In the genomic region with DNA sequence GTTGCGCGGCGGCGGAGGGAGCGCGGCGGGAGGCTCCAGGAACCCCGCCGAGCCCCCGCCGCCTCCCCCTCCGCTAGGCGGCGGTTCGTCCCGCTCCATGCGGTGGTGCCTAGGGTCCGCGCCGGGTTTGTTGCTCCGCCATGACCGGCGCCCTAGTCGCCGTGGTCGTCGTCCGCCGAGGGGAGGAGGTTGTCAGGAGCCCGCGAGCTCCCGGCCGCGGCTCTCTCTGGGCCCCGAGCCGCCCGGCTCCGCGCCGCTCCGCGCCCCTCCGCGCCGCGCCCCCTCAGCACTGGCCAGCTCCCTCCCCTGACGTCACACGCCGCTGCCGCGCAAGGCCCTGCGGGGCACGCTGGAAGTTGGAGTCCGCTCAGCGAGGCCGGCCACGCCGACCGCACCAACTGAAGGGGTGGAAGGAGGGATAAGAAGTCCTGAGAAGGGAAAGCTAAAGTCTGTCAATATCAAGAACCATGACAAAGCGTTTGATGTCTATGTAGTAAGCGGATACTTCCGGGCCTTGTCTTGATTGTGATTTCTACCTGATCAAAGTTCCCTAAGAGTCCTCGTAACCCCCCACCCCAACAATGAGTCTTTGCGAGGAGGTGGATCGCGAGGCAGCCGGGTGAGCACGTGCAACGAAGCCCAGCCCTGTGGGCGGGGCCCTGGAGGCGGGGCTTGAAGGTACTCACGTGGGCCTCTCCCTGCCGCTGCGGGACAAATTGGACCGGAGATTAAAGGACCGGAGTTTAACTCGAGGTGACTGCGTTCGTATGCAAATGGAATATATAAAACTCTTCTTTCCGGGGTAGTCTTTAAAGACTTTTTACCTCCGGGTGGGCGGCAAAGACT, we compare ENCODE assay signal across 1 cellular context.
A peak's percentile ranks its signal among the peaks of the same experiment; 100 is the strongest.
TF ChIP-seq lines count a peak whose summit lies in the region.

A gene (minus strand): TSS at position 291 of the 846 bp plus-strand sequence.

TF ChIP-seq in K562, 482 proteins besides CTCF, POLR2A, EP300 and RAD21 (continued from another document and continues in another):
- TF ChIP-seq, protein P1, sequence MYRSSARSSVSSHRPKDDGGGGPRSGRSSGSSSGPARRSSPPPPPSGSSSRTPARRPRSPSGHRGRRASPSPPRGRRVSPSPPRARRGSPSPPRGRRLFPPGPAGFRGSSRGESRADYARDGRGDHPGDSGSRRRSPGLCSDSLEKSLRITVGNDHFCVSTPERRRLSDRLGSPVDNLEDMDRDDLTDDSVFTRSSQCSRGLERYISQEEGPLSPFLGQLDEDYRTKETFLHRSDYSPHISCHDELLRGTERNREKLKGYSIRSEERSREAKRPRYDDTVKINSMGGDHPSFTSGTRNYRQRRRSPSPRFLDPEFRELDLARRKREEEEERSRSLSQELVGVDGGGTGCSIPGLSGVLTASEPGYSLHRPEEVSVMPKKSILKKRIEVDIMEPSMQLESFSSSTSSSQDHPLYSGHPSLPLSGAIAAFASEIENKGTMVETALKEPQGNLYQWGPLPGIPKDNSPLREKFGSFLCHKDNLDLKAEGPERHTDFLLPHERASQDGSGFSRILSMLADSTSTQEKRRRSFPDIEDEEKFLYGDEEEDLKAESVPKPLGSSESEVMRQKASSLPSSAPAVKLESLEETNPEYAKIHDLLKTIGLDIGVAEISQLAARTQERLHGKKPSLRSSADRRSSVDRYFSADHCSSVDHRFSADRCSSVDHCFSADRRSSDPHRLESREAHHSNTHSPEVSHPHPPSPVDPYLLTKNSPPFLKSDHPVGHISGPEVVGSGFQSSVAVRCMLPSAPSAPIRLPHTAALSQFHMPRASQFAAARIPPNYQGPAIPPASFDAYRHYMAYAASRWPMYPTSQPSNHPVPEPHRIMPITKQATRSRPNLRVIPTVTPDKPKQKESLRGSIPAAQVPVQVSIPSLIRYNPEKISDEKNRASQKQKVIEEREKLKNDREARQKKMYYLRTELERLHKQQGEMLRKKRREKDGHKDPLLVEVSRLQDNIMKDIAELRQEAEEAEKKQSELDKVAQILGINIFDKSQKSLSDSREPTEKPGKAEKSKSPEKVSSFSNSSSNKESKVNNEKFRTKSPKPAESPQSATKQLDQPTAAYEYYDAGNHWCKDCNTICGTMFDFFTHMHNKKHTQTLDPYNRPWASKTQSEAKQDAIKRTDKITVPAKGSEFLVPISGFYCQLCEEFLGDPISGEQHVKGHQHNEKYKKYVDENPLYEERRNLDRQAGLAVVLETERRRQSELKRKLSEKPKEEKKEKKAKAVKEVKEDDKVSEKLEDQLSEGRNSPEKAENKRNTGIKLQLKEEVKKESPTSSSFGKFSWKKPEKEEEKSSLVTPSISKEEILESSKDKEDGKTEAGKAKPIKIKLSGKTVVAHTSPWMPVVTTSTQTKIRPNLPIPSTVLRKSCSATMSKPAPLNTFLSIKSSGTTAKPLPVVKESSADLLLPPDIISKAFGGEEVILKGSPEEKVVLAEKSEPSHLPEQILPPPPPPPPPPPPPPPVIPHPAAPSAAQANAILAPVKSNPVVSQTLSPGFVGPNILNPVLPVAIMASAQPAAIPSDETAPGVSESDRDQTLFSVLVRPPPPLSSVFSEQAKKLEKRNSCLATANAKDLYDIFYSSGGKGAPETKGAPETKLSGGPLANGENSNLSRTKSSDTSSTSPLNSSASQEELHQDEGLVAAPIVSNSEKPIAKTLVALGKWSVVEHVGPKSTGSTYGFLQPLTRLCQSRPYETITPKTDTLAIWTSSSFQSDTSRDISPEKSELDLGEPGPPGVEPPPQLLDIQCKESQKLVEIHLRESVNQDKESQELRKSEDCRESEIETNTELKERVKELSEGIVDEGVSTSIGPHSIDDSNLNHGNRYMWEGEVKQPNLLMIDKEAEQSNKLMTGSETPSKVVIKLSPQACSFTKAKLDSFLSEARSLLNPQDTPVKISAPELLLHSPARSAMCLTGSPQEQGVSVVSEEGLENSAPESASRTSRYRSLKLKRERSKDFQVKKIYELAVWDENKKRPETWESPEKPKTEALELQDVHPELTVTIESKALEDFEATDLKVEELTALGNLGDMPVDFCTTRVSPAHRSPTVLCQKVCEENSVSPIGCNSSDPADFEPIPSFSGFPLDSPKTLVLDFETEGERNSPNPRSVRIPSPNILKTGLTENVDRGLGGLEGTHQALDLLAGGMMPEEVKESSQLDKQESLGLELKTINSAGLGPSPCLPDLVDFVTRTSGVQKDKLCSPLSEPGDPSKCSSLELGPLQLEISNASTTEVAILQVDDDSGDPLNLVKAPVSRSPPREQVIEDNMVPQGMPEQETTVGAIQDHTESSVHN (IDR thresholded peaks at IDR 0.05; ENCODE audit: borderline replicate concordance in 1 of 2, low read depth in 1 of 2) = no peak
- TF ChIP-seq ZNF311 (CRISPR knock-in tag; IDR thresholded peaks at IDR 0.05) = no peak
- peak; percentile 49 for TF ChIP-seq XRCC5 (IDR thresholded peaks at IDR 0.05; ENCODE audit: low read depth, low read length)
- TF ChIP-seq, protein P2, sequence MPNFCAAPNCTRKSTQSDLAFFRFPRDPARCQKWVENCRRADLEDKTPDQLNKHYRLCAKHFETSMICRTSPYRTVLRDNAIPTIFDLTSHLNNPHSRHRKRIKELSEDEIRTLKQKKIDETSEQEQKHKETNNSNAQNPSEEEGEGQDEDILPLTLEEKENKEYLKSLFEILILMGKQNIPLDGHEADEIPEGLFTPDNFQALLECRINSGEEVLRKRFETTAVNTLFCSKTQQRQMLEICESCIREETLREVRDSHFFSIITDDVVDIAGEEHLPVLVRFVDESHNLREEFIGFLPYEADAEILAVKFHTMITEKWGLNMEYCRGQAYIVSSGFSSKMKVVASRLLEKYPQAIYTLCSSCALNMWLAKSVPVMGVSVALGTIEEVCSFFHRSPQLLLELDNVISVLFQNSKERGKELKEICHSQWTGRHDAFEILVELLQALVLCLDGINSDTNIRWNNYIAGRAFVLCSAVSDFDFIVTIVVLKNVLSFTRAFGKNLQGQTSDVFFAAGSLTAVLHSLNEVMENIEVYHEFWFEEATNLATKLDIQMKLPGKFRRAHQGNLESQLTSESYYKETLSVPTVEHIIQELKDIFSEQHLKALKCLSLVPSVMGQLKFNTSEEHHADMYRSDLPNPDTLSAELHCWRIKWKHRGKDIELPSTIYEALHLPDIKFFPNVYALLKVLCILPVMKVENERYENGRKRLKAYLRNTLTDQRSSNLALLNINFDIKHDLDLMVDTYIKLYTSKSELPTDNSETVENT (CRISPR knock-in tag; IDR thresholded peaks at IDR 0.05) = peak; percentile 70; the same call in 1 of the 2 replicates
- TF ChIP-seq STAT5B (CRISPR knock-in tag; IDR thresholded peaks at IDR 0.05) = no peak
- TF ChIP-seq NEUROD1 (IDR thresholded peaks at IDR 0.05; ENCODE audit: borderline replicate concordance, low read depth, low read length, partially characterized antibody) = peak; percentile 39
- TF ChIP-seq ZNF347 (CRISPR knock-in tag; IDR thresholded peaks at IDR 0.05; ENCODE audit: low read depth) = no peak
- peak; percentile 89 for TF ChIP-seq POLR2G (IDR thresholded peaks at IDR 0.05; ENCODE audit: low read depth, low read length)
- TF ChIP-seq, protein P3, sequence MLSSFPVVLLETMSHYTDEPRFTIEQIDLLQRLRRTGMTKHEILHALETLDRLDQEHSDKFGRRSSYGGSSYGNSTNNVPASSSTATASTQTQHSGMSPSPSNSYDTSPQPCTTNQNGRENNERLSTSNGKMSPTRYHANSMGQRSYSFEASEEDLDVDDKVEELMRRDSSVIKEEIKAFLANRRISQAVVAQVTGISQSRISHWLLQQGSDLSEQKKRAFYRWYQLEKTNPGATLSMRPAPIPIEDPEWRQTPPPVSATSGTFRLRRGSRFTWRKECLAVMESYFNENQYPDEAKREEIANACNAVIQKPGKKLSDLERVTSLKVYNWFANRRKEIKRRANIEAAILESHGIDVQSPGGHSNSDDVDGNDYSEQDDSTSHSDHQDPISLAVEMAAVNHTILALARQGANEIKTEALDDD (IDR thresholded peaks at IDR 0.05) = no peak
- no peak for TF ChIP-seq TAL1 (IDR thresholded peaks at IDR 0.05)
- TF ChIP-seq SAP30 (IDR thresholded peaks at IDR 0.05; ENCODE audit: borderline replicate concordance, insufficient read depth, low read depth, low read length, poor library complexity, severe bottlenecking) = peak; percentile 94
- no peak for TF ChIP-seq DNMT1 (IDR thresholded peaks at IDR 0.05)
- TF ChIP-seq CREB1 (IDR thresholded peaks at IDR 0.05) = peak; percentile 95
- peak; percentile 96 for TF ChIP-seq CREB1 (CRISPR knock-in tag; IDR thresholded peaks at IDR 0.05)
- TF ChIP-seq BHLHE40 (IDR thresholded peaks at IDR 0.05; ENCODE audit: low read length) = peak; percentile 99
- peak; percentile 9; the same call in 1 of the 2 replicates for TF ChIP-seq NR3C1 (CRISPR knock-in tag; IDR thresholded peaks at IDR 0.05)
- peak; percentile 78 for TF ChIP-seq SIN3B (IDR thresholded peaks at IDR 0.05; ENCODE audit: low read depth)
- peak; percentile 43 for TF ChIP-seq ESRRA (IDR thresholded peaks at IDR 0.05; ENCODE audit: borderline replicate concordance, low read depth)
- no peak for TF ChIP-seq CCAR2 (IDR thresholded peaks at IDR 0.05; ENCODE audit: low read depth, low read length)
- TF ChIP-seq PML (IDR thresholded peaks at IDR 0.05; ENCODE audit: low read length) = no peak; the same call in 1 of the 2 replicates
- no peak; the same call in 1 of the 2 replicates for TF ChIP-seq DMBX1 (CRISPR knock-in tag; IDR thresholded peaks at IDR 0.05; ENCODE audit: borderline replicate concordance)
- no peak for TF ChIP-seq IRF2 (CRISPR knock-in tag; IDR thresholded peaks at IDR 0.05)
- TF ChIP-seq BRD4 (IDR thresholded peaks at IDR 0.05) = no peak
- no peak for TF ChIP-seq RBM17 (IDR thresholded peaks at IDR 0.05; ENCODE audit: borderline replicate concordance, low read depth, low read length)
- TF ChIP-seq, protein P4, sequence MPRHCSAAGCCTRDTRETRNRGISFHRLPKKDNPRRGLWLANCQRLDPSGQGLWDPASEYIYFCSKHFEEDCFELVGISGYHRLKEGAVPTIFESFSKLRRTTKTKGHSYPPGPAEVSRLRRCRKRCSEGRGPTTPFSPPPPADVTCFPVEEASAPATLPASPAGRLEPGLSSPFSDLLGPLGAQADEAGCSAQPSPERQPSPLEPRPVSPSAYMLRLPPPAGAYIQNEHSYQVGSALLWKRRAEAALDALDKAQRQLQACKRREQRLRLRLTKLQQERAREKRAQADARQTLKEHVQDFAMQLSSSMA (CRISPR knock-in tag; IDR thresholded peaks at IDR 0.05) = no peak
- TF ChIP-seq KLF13 (tag; IDR thresholded peaks at IDR 0.05; ENCODE audit: borderline replicate concordance, low read depth) = peak; percentile 76
- no peak for TF ChIP-seq SMC3 (conservative IDR thresholded peaks at IDR 0.05; ENCODE audit: insufficient read depth, low read depth, low read length)
- no peak for TF ChIP-seq PCBP1 (IDR thresholded peaks at IDR 0.05; ENCODE audit: low read depth, low read length, poor library complexity, severe bottlenecking)
- peak; percentile 41 for TF ChIP-seq RBM22 (IDR thresholded peaks at IDR 0.05; ENCODE audit: low read depth, low read length, poor library complexity, severe bottlenecking)
- TF ChIP-seq, protein P5, sequence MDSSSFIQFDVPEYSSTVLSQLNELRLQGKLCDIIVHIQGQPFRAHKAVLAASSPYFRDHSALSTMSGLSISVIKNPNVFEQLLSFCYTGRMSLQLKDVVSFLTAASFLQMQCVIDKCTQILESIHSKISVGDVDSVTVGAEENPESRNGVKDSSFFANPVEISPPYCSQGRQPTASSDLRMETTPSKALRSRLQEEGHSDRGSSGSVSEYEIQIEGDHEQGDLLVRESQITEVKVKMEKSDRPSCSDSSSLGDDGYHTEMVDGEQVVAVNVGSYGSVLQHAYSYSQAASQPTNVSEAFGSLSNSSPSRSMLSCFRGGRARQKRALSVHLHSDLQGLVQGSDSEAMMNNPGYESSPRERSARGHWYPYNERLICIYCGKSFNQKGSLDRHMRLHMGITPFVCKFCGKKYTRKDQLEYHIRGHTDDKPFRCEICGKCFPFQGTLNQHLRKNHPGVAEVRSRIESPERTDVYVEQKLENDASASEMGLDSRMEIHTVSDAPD (CRISPR knock-in tag; IDR thresholded peaks at IDR 0.05) = no peak
- no peak for TF ChIP-seq POLR3G (IDR thresholded peaks at IDR 0.05; ENCODE audit: extremely low read depth, insufficient read length, insufficient replicate concordance)
- no peak for TF ChIP-seq ZNF408 (CRISPR knock-in tag; IDR thresholded peaks at IDR 0.05; ENCODE audit: low read depth)
- TF ChIP-seq HIVEP1 (CRISPR knock-in tag; IDR thresholded peaks at IDR 0.05) = no peak
- TF ChIP-seq PHTF2 (CRISPR knock-in tag; IDR thresholded peaks at IDR 0.05) = no peak
- no peak for TF ChIP-seq HNRNPUL1 (IDR thresholded peaks at IDR 0.05; ENCODE audit: low read length)
- TF ChIP-seq XRCC4 (IDR thresholded peaks at IDR 0.05; ENCODE audit: extremely low read depth, insufficient read depth, insufficient read length) = no peak
- no peak for TF ChIP-seq TEAD4 (IDR thresholded peaks at IDR 0.05; ENCODE audit: low read length)
- TF ChIP-seq TEAD4 (CRISPR knock-in tag; IDR thresholded peaks at IDR 0.05; ENCODE audit: borderline replicate concordance) = no peak
- no peak for TF ChIP-seq ZNF830 (CRISPR knock-in tag; IDR thresholded peaks at IDR 0.05)
- no peak for TF ChIP-seq RBM39 (optimal IDR thresholded peaks at IDR 0.05; ENCODE audit: low read depth, low read length)
- TF ChIP-seq ZNF764 (CRISPR knock-in tag; IDR thresholded peaks at IDR 0.05; ENCODE audit: low read depth) = no peak
- TF ChIP-seq KDM2B (CRISPR knock-in tag; IDR thresholded peaks at IDR 0.05) = no peak
- no peak; the same call in 1 of the 2 replicates for TF ChIP-seq TRIM28 (IDR thresholded peaks at IDR 0.05)
- TF ChIP-seq BCL6 (CRISPR knock-in tag; IDR thresholded peaks at IDR 0.05) = no peak
- peak; percentile 49; the same call in 1 of the 2 replicates for TF ChIP-seq NCOA6 (IDR thresholded peaks at IDR 0.05)
- TF ChIP-seq, protein P6, sequence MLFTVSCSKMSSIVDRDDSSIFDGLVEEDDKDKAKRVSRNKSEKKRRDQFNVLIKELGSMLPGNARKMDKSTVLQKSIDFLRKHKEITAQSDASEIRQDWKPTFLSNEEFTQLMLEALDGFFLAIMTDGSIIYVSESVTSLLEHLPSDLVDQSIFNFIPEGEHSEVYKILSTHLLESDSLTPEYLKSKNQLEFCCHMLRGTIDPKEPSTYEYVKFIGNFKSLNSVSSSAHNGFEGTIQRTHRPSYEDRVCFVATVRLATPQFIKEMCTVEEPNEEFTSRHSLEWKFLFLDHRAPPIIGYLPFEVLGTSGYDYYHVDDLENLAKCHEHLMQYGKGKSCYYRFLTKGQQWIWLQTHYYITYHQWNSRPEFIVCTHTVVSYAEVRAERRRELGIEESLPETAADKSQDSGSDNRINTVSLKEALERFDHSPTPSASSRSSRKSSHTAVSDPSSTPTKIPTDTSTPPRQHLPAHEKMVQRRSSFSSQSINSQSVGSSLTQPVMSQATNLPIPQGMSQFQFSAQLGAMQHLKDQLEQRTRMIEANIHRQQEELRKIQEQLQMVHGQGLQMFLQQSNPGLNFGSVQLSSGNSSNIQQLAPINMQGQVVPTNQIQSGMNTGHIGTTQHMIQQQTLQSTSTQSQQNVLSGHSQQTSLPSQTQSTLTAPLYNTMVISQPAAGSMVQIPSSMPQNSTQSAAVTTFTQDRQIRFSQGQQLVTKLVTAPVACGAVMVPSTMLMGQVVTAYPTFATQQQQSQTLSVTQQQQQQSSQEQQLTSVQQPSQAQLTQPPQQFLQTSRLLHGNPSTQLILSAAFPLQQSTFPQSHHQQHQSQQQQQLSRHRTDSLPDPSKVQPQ (CRISPR knock-in tag; IDR thresholded peaks at IDR 0.05; ENCODE audit: borderline replicate concordance) = peak; percentile 99
- TF ChIP-seq FOSL1 (tag; conservative IDR thresholded peaks at IDR 0.05) = peak; percentile 71
- no peak for TF ChIP-seq ZKSCAN8 (CRISPR knock-in tag; IDR thresholded peaks at IDR 0.05)
- peak; percentile 87; the same call in 1 of the 2 replicates for TF ChIP-seq L3MBTL2 (IDR thresholded peaks at IDR 0.05)
- TF ChIP-seq ZNF75A (CRISPR knock-in tag; IDR thresholded peaks at IDR 0.05) = no peak
- no peak; the same call in 1 of the 2 replicates for TF ChIP-seq ATF1 (CRISPR knock-in tag; IDR thresholded peaks at IDR 0.05)
- peak; percentile 99 for TF ChIP-seq ATF1 (tag; IDR thresholded peaks at IDR 0.05)
- no peak for TF ChIP-seq PPARD (CRISPR knock-in tag; IDR thresholded peaks at IDR 0.05)
